In genomic region chr18:62833494-62833893, GRCh38 we compare ENCODE assay signal across 20 cellular contexts.
DNase-seq lines count a peak whose midpoint lies in the region; ATAC-seq and TF ChIP-seq lines count a peak whose summit lies in the region.
"Had no signal": no experiment of that assay in that cellular context is flagged by ENCODE, and none has a peak within 500 bp of the region (broad histone marks: within the 10 kb centered on the region; RNA-seq: fewer than 3 reads in every experiment).

No MANE protein-coding gene starts in this region.

- CTCF ChIA-PET in Calu3 (lab: Charles Lee): interaction anchor here (0.6 to 1.2 kb wide), 2 partner anchors 10 to 17 kb away, joined by 3 to 5 read pairs; no protein-coding TSS in a partner anchor
- CTCF ChIA-PET in WTC11 (lab: Charles Lee): no interaction called here

- H3F3A ChIP-seq in GM23338 (replicated peaks; ENCODE audit: low read depth): no peaks in the 10 kb centered on the region

- peaks cover 50% of the 10 kb centered on the region for H3K4me1 Mint-ChIP-seq in Calu3 (ENCODE audit: low read depth, unreplicated experiment)
- H3K4me1 Mint-ChIP-seq in GM23338: peaks cover 62% of the 10 kb centered on the region
- peaks cover 74% of the 10 kb centered on the region for H3K4me1 Mint-ChIP-seq in WTC11
- H3K4me1 Mint-ChIP-seq in mesothelial cell of epicardium: peaks cover 17% of the 10 kb centered on the region

- H3K9me2 ChIP-seq in GM23338 (ENCODE audit: insufficient read depth): no peaks in the 10 kb centered on the region

- no peak for DNase-seq in Calu3
- no peak for DNase-seq in GM23338 (ENCODE audit: low spot score)
- DNase-seq in WTC11 (ENCODE audit: low spot score): no peak
- DNase-seq in mesothelial cell of epicardium (ENCODE audit: low spot score in 2 of 2, unreplicated experiment in 2 of 2): no peak
- DNase-seq in activated T-cell treated with anti-CD3 and anti-CD28 coated beads for 4 hours: no peak
- no peak for DNase-seq in kidney tubule cell (ENCODE audit: low spot score)
- DNase-seq in NCI-H2029 (lab: John Stamatoyannopoulos, UW): no peak
- DNase-seq: 8988T; ACHN; AML-193; BE2C; CD4-positive, alpha-beta T cell; CD8-positive, alpha-beta memory T cell; DMS53; DMS79 treated with DMSO at 0.1 percent for 48 hours; GF-D8; HCEC 1CT had no signal

- H3K4me1 ChIP-seq in GM23338 (ENCODE audit: insufficient read depth): peaks cover 46% of the 10 kb centered on the region
- H3K4me1 ChIP-seq: BE2C had no signal

- H3K9me3 Mint-ChIP-seq in Calu3 (ENCODE audit: low read depth, unreplicated experiment) (no peaks in the 10 kb centered on the region), GM23338 (no peaks in the 10 kb centered on the region), WTC11 (no peaks in the 10 kb centered on the region), mesothelial cell of epicardium (no peaks in the 10 kb centered on the region)
- H3K9me3 Mint-ChIP-seq: CD14-positive monocyte; CD4-positive, alpha-beta T cell; CD8-positive, alpha-beta memory T cell had no signal

- BruUV-seq in Calu3 (replicated peaks; lab: Mats Ljungman, UMichigan): no TSS peak

- H3K27me3 Mint-ChIP-seq in Calu3 (ENCODE audit: unreplicated experiment): no peaks in the 10 kb centered on the region
- H3K27me3 Mint-ChIP-seq in GM23338 (ENCODE audit: insufficient read depth, low read depth, poor library complexity): peaks cover 11% of the 10 kb centered on the region
- no peaks in the 10 kb centered on the region for H3K27me3 Mint-ChIP-seq in WTC11 (ENCODE audit: low read depth)
- no peaks in the 10 kb centered on the region for H3K27me3 Mint-ChIP-seq in mesothelial cell of epicardium (ENCODE audit: low read depth)
- H3K27me3 Mint-ChIP-seq: CD4-positive, alpha-beta T cell; CD8-positive, alpha-beta memory T cell had no signal

- H3K36me3 ChIP-seq in GM23338 (ENCODE audit: insufficient read depth): no peaks in the 10 kb centered on the region
- H3K36me3 ChIP-seq: BE2C had no signal

- no peak overlapping the region for H2AFZ ChIP-seq in GM23338

- H4K20me1 ChIP-seq in GM23338 (replicated peaks; ENCODE audit: insufficient read depth): no peaks in the 10 kb centered on the region

- peaks cover 81% of the 10 kb centered on the region for H3K79me2 ChIP-seq in GM23338 (replicated peaks; ENCODE audit: insufficient read depth)

- 0 out of 2 replicates have a peak overlapping the region, but pooled peaks have one; percentile 24 for H3K4me2 ChIP-seq in GM23338
- H3K4me2 ChIP-seq: A549; BLaER1 treated with 17β-estradiol and CSF1 and Interleukin-3, amounts not matched to agents 10 nM and 100 nM had no signal

- no peak for TF ChIP-seq CTCF in Calu3 (IDR thresholded peaks at IDR 0.05; ENCODE audit: unreplicated experiment)
- no peak for TF ChIP-seq CTCF in GM23338 (conservative IDR thresholded peaks at IDR 0.05; ENCODE audit: low read depth in 2 of 2)
- TF ChIP-seq CTCF in WTC11 (IDR thresholded peaks at IDR 0.05): no peak
- TF ChIP-seq CTCF in mesothelial cell of epicardium (IDR thresholded peaks at IDR 0.05; ENCODE audit: unreplicated experiment): no peak

- peak overlapping the region; percentile 76; the same call in 1 of the 2 replicates for H3K27ac ChIP-seq in GM23338 (ENCODE audit: low read depth)
- H3K27ac ChIP-seq: A549; BLaER1 treated with 17β-estradiol and CSF1 and Interleukin-3, amounts not matched to agents 10 nM and 100 nM had no signal

- no peak overlapping the region for H3K4me3 Mint-ChIP-seq in Calu3 (ENCODE audit: low read depth, unreplicated experiment)
- no peak overlapping the region for H3K4me3 Mint-ChIP-seq in GM23338
- H3K4me3 Mint-ChIP-seq in WTC11: no peak overlapping the region
- no peak overlapping the region for H3K4me3 Mint-ChIP-seq in mesothelial cell of epicardium
- H3K4me3 Mint-ChIP-seq: CD14-positive monocyte; CD4-positive, alpha-beta T cell; CD8-positive, alpha-beta memory T cell had no signal

- H3K27ac Mint-ChIP-seq in Calu3 (ENCODE audit: unreplicated experiment) (peak overlapping the region; percentile 40), GM23338 (peak overlapping the region; percentile 88), WTC11 (peak overlapping the region; percentile 88), mesothelial cell of epicardium (peak overlapping the region; percentile 30)
- H3K27ac Mint-ChIP-seq: CD4-positive, alpha-beta T cell; CD8-positive, alpha-beta memory T cell had no signal

- H3K27me3 ChIP-seq in GM23338 (ENCODE audit: insufficient read depth): no peaks in the 10 kb centered on the region
- H3K27me3 ChIP-seq: BE2C; BLaER1 treated with 17β-estradiol and CSF1 and Interleukin-3, amounts not matched to agents 10 nM and 100 nM had no signal

- no peak overlapping the region for H3K4me3 ChIP-seq in GM23338
- H3K4me3 ChIP-seq: A549; BLaER1 treated with 17β-estradiol and CSF1 and Interleukin-3, amounts not matched to agents 10 nM and 100 nM had no signal

- intact Hi-C loops in Calu3 (cut with micrococcal nuclease; ENCODE audit: unreplicated experiment): loop anchor here (5.0 kb wide), 2 partner anchors 44 to 116 kb away; partner anchors contain the start of gene PHLPP1

- POLR2A ChIA-PET in WTC11 (lab: Charles Lee): no interaction called here

- ATAC-seq in GM23338 (no peak), WTC11 (no peak)
- ATAC-seq: A549 had no signal

- H3K36me3 Mint-ChIP-seq in Calu3 (ENCODE audit: insufficient read depth, unreplicated experiment) (no peaks in the 10 kb centered on the region), GM23338 (ENCODE audit: low read depth) (peaks cover 28% of the 10 kb centered on the region; the same call in 2 of the 3 replicates), WTC11 (peaks cover 11% of the 10 kb centered on the region), mesothelial cell of epicardium (peaks cover 8% of the 10 kb centered on the region)

TF ChIP-seq in GM23338, 12 proteins besides CTCF, POLR2A, EP300 and RAD21:
- TF ChIP-seq, protein P1, sequence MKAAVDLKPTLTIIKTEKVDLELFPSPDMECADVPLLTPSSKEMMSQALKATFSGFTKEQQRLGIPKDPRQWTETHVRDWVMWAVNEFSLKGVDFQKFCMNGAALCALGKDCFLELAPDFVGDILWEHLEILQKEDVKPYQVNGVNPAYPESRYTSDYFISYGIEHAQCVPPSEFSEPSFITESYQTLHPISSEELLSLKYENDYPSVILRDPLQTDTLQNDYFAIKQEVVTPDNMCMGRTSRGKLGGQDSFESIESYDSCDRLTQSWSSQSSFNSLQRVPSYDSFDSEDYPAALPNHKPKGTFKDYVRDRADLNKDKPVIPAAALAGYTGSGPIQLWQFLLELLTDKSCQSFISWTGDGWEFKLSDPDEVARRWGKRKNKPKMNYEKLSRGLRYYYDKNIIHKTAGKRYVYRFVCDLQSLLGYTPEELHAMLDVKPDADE (IDR thresholded peaks at IDR 0.05): no peak
- no peak for TF ChIP-seq EZH2 (IDR thresholded peaks at IDR 0.05; ENCODE audit: low read depth, unreplicated experiment)
- no peak for TF ChIP-seq NANOG (IDR thresholded peaks at IDR 0.05; ENCODE audit: borderline replicate concordance)

TF ChIP-seq in WTC11, 78 proteins besides CTCF, POLR2A, EP300 and RAD21 (continues in another document):
- TF ChIP-seq IRF2 (CRISPR knock-in tag; IDR thresholded peaks at IDR 0.05; ENCODE audit: borderline replicate concordance, low read depth) (no peak), ZNF416 (CRISPR knock-in tag; IDR thresholded peaks at IDR 0.05) (no peak), AFF4 (CRISPR knock-in tag; IDR thresholded peaks at IDR 0.05; ENCODE audit: borderline replicate concordance) (no peak), CREB1 (CRISPR knock-in tag; IDR thresholded peaks at IDR 0.05) (no peak), ZSCAN18 (CRISPR knock-in tag; IDR thresholded peaks at IDR 0.05) (no peak)
- TF ChIP-seq, protein P2, sequence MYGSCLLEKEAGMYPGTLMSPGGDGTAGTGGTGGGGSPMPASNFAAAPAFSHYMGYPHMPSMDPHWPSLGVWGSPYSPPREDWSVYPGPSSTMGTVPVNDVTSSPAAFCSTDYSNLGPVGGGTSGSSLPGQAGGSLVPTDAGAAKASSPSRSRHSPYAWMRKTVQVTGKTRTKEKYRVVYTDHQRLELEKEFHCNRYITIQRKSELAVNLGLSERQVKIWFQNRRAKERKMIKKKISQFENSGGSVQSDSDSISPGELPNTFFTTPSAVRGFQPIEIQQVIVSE (CRISPR knock-in tag; IDR thresholded peaks at IDR 0.05; ENCODE audit: borderline replicate concordance): no peak

Comparison
In these comparisons a context has a peak if more than half of its experiments do, and no peak if none do; other contexts are left out.
1. H3K27ac Mint-ChIP-seq: peak in every context shown above with its lines; median percentile 88 in GM23338; 88 in WTC11; 40 in Calu3; 30 in mesothelial cell of epicardium.